9 cellular contexts compared by ENCODE assay signal in genomic region chr7:130909161-130909836, GRCh38.
DNase-seq lines count a peak whose midpoint lies in the region; ATAC-seq and TF ChIP-seq lines count a peak whose summit lies in the region.
"Had no signal": no experiment of that assay in that cellular context is flagged by ENCODE, and none has a peak within 500 bp of the region (broad histone marks: within the 10 kb centered on the region; RNA-seq: fewer than 3 reads in every experiment).

No MANE protein-coding gene starts in this region.

- H4K91ac ChIP-seq in trophoblast cell (ENCODE audit: low read depth, low read length): no peak overlapping the region

- peak overlapping the region in 6 of 8 donors; percentile 19 to 98 (median 51) for H3K4me3 Mint-ChIP-seq in CD4-positive, alpha-beta memory T cell
- peak overlapping the region; percentile 86 for H3K4me3 Mint-ChIP-seq in MCF 10A (ENCODE audit: unreplicated experiment)
- peak overlapping the region in 5 of 10 donors; percentile 3 to 48 (median 39) for H3K4me3 Mint-ChIP-seq in naive thymus-derived CD8-positive, alpha-beta T cell

- H2BK120ac ChIP-seq in trophoblast cell (ENCODE audit: insufficient read depth, low read length, poor library complexity): no peak overlapping the region

- H3K4me1 Mint-ChIP-seq in CD4-positive, alpha-beta memory T cell: peaks cover 63 to 94% (median 74%) of the 10 kb centered on the region in 4 donors
- peaks cover 49% of the 10 kb centered on the region for H3K4me1 Mint-ChIP-seq in MCF 10A (ENCODE audit: insufficient read depth, unreplicated experiment)
- peaks cover 43 to 77% (median 65%) of the 10 kb centered on the region in 4 donors for H3K4me1 Mint-ChIP-seq in naive thymus-derived CD8-positive, alpha-beta T cell

- no CpG with 5 or more reads among the region's 14 CpGs for WGBS in trophoblast cell (ENCODE audit: extremely low coverage, insufficient coverage, insufficient read length)

- H3K9me3 Mint-ChIP-seq in CD4-positive, alpha-beta memory T cell: peaks cover 0 to 10% (median 0%) of the 10 kb centered on the region in 8 donors
- H3K9me3 Mint-ChIP-seq in MCF 10A (ENCODE audit: unreplicated experiment): no peaks in the 10 kb centered on the region
- no peaks in the 10 kb centered on the region for H3K9me3 Mint-ChIP-seq in naive thymus-derived CD8-positive, alpha-beta T cell

- no peak overlapping the region for H2BK5ac ChIP-seq in trophoblast cell (ENCODE audit: low read depth, low read length, poor library complexity)

- no peak overlapping the region for H3K14ac ChIP-seq in trophoblast cell (ENCODE audit: low read length)

- H4K12ac ChIP-seq in trophoblast cell (ENCODE audit: low read depth, low read length): no peak overlapping the region

- H3K9ac ChIP-seq in trophoblast cell (ENCODE audit: low read length): no peak overlapping the region

- H2AFZ ChIP-seq in trophoblast cell (ENCODE audit: insufficient read depth, low read length, poor library complexity): no peak overlapping the region

- TF ChIP-seq CTCF in MCF 10A (IDR thresholded peaks at IDR 0.05; ENCODE audit: unreplicated experiment) (no peak), GM20000 (IDR thresholded peaks at IDR 0.05; ENCODE audit: extremely low read depth, missing control alignments) (no peak)

- no peak overlapping the region for H3K18ac ChIP-seq in trophoblast cell (ENCODE audit: low read length)

- H3K27me3 ChIP-seq in CD4-positive, alpha-beta memory T cell (ENCODE audit: insufficient read depth, low read length): no peaks in the 10 kb centered on the region
- no peaks in the 10 kb centered on the region for H3K27me3 ChIP-seq in trophoblast cell (ENCODE audit: insufficient read depth, low read length)

- H3K4me2 ChIP-seq in trophoblast cell (ENCODE audit: low read length): no peak overlapping the region

- no peaks in the 10 kb centered on the region for H3K79me2 ChIP-seq in trophoblast cell (ENCODE audit: control insufficient read depth, insufficient read depth, low read length, poor library complexity)

- no peak for DNase-seq in CD4-positive, alpha-beta memory T cell
- DNase-seq in LHCN-M2 (ENCODE audit: low read depth): peak; percentile 65
- no peak for DNase-seq in MCF 10A (ENCODE audit: unreplicated experiment)
- no peak for DNase-seq in naive thymus-derived CD8-positive, alpha-beta T cell
- no peak for DNase-seq in trophoblast cell
- no peak for DNase-seq in GM20000 (ENCODE audit: low spot score)
- DNase-seq: NCI-H1092 treated with DMSO at 0.1 percent for 48 hours had no signal

- BruUV-seq in MCF 10A (replicated peaks; lab: Mats Ljungman, UMichigan): no TSS peak

- intact Hi-C loops in CD4-positive, alpha-beta memory T cell (cut with micrococcal nuclease): no loop called here
- intact Hi-C loops in MCF 10A (cut with micrococcal nuclease): no loop called here

- H3K9me3 ChIP-seq in CD4-positive, alpha-beta memory T cell (ENCODE audit: control insufficient read depth in 1 of 2, low read length in 2 of 2): no peaks in the 10 kb centered on the region
- H3K9me3 ChIP-seq in trophoblast cell (ENCODE audit: insufficient read depth, low read depth, low read length): no peaks in the 10 kb centered on the region

- peaks cover 80% of the 10 kb centered on the region for H3K4me1 ChIP-seq in CD4-positive, alpha-beta memory T cell (ENCODE audit: insufficient read depth, low read length)
- H3K4me1 ChIP-seq in trophoblast cell (ENCODE audit: control insufficient read depth in 1 of 2, insufficient read depth in 2 of 2, low read length in 2 of 2): peaks cover 10 to 11% of the 10 kb centered on the region in 2 experiments

- no peak overlapping the region for H2AK5ac ChIP-seq in trophoblast cell (ENCODE audit: low read length)

- no peak overlapping the region for H2BK12ac ChIP-seq in trophoblast cell (ENCODE audit: low read length)

- CTCF ChIA-PET in CD4-positive, alpha-beta memory T cell (lab: Charles Lee; ENCODE audit: partially characterized antibody): interaction anchor here (1.1 to 5.1 kb wide), 4 partner anchors 12 to 51 kb away, joined by 3 to 42 read pairs (median 4); no protein-coding TSS in a partner anchor
- CTCF ChIA-PET in MCF 10A (lab: Yijun Ruan, JAX): interaction anchor here (1.0 to 9.0 kb wide), 3 partner anchors 13 to 78 kb away, joined by 3 to 105 read pairs (median 3); no protein-coding TSS in a partner anchor

- H3K36me3 ChIP-seq in CD4-positive, alpha-beta memory T cell (ENCODE audit: insufficient read depth, low read length): peaks cover 3% of the 10 kb centered on the region
- no peaks in the 10 kb centered on the region for H3K36me3 ChIP-seq in trophoblast cell (ENCODE audit: control insufficient read depth in 1 of 2, insufficient read depth in 2 of 2, low read length in 2 of 2)

- POLR2A ChIA-PET in CD4-positive, alpha-beta memory T cell (lab: Charles Lee; ENCODE audit: partially characterized antibody): no interaction called here
- POLR2A ChIA-PET in MCF 10A (lab: Yijun Ruan, JAX): interaction anchor here (0.6 to 14.0 kb wide), 16 partner anchors 9 to 533 kb away, joined by 3 to 263 read pairs (median 4); no protein-coding TSS in a partner anchor
- POLR2A ChIA-PET in naive thymus-derived CD8-positive, alpha-beta T cell (lab: Charles Lee): interaction anchor here (0.5 kb wide), 1 partner anchor 122 kb away, joined by 4 read pairs; no protein-coding TSS in a partner anchor

- H3K4ac ChIP-seq in trophoblast cell (ENCODE audit: low read depth, low read length): no peak overlapping the region

- peak overlapping the region in 6 of 7 donors; percentile 13 to 92 (median 70) for H3K27ac Mint-ChIP-seq in CD4-positive, alpha-beta memory T cell
- peak overlapping the region; percentile 89 for H3K27ac Mint-ChIP-seq in MCF 10A (ENCODE audit: low read depth, unreplicated experiment)
- peak overlapping the region in 8 of 10 donors; percentile 12 to 91 (median 74) for H3K27ac Mint-ChIP-seq in naive thymus-derived CD8-positive, alpha-beta T cell

- H3K4me3 ChIP-seq in CD4-positive, alpha-beta memory T cell (ENCODE audit: low read length in 2 of 2): no peak overlapping the region
- no peak overlapping the region for H3K4me3 ChIP-seq in trophoblast cell (ENCODE audit: low read depth, low read length)

- H3K23ac ChIP-seq in trophoblast cell (ENCODE audit: low read length): no peak overlapping the region

- H4K8ac ChIP-seq in trophoblast cell (ENCODE audit: low read depth, low read length): no peak overlapping the region

- H3K36me3 Mint-ChIP-seq in CD4-positive, alpha-beta memory T cell: peaks cover 15 to 52% of the 10 kb centered on the region in 2 donors
- H3K36me3 Mint-ChIP-seq in MCF 10A (ENCODE audit: insufficient read depth, unreplicated experiment): peaks cover 94% of the 10 kb centered on the region
- peaks cover 0 to 37% (median 2%) of the 10 kb centered on the region in 3 donors for H3K36me3 Mint-ChIP-seq in naive thymus-derived CD8-positive, alpha-beta T cell

- ATAC-seq in naive thymus-derived CD8-positive, alpha-beta T cell: no peak
- ATAC-seq in HG03039 (IDR thresholded peaks at IDR 0.05; ENCODE audit: unreplicated experiment) (no peak), GM18907 (IDR thresholded peaks at IDR 0.05; ENCODE audit: unreplicated experiment) (no peak)

- H3K27me3 Mint-ChIP-seq in CD4-positive, alpha-beta memory T cell: no peaks in the 10 kb centered on the region
- H3K27me3 Mint-ChIP-seq in MCF 10A (ENCODE audit: insufficient read depth, unreplicated experiment): no peaks in the 10 kb centered on the region
- H3K27me3 Mint-ChIP-seq in naive thymus-derived CD8-positive, alpha-beta T cell: no peaks in the 10 kb centered on the region

- H3K27ac ChIP-seq in CD4-positive, alpha-beta memory T cell (ENCODE audit: low read depth, low read length): peak overlapping the region; percentile 14
- no peak overlapping the region for H3K27ac ChIP-seq in trophoblast cell (ENCODE audit: low read depth, low read length)

- peaks cover 2% of the 10 kb centered on the region for H3K79me1 ChIP-seq in trophoblast cell (ENCODE audit: low read length)
